In the genomic region with DNA sequence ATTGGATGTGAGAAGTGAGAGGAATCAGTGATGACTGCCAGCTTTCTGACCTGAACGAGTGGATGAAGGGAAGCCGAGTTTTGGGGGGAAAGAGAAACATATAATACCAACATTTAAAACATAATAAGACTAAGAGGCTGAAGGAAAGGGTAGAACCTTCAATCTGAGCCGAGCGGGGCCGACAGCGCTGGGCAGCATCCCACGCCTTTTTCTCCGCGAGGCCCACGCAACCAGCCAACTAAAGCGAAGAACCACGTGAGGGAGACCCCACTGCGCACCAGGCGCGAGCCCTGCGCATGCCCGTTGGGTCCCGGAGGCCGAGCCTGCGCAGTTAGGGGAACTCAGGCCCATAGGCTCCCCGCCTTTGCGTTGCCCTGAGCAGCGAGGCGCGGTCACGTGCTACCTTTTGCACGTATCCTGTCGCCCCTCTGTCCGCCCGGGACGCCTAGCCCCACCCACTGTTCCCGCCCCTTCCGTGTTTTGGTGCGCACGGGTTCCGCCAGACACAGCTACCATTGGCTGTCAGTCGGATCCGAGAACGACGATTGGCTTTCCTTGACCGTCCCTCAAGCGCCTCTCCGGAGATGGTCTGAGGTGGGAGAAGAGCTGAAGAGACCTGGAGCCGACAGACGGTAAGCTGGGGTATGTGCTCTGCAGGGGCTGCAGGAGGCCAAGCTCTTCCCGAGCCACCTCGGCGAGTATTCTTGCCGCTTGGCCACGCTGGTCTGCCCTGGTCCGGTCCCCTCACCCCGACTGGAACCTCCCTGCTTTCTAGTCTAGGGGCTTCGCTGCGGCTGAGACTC, we compare ENCODE assay signal across 1 cellular context.
TF ChIP-seq lines count a peak whose summit lies in the region.

A gene with protein sequence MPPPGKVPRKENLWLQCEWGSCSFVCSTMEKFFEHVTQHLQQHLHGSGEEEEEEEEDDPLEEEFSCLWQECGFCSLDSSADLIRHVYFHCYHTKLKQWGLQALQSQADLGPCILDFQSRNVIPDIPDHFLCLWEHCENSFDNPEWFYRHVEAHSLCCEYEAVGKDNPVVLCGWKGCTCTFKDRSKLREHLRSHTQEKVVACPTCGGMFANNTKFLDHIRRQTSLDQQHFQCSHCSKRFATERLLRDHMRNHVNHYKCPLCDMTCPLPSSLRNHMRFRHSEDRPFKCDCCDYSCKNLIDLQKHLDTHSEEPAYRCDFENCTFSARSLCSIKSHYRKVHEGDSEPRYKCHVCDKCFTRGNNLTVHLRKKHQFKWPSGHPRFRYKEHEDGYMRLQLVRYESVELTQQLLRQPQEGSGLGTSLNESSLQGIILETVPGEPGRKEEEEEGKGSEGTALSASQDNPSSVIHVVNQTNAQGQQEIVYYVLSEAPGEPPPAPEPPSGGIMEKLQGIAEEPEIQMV (plus strand): TSS at position 573 of the 803 bp plus-strand sequence. CDS start 5,365 bp downstream, outside the sequence.

TF ChIP-seq in HEK293, 187 proteins besides CTCF, POLR2A, EP300 and RAD21 (continued from another document):
- TF ChIP-seq PRDM1 (tag by site-specific recombination; IDR thresholded peaks at IDR 0.05) (peak; percentile 54; the same call in 1 of the 2 replicates), SP3 (tag by site-specific recombination; IDR thresholded peaks at IDR 0.05) (peak; percentile 85), ZNF501 (tag by site-specific recombination; IDR thresholded peaks at IDR 0.05) (peak; percentile 67; the same call in 1 of the 2 replicates), IKZF3 (tag by site-specific recombination; IDR thresholded peaks at IDR 0.05) (no peak), ZNF335 (tag by site-specific recombination; conservative IDR thresholded peaks at IDR 0.05) (peak; percentile 44), ZNF433 (tag by site-specific recombination; IDR thresholded peaks at IDR 0.05; ENCODE audit: low read depth) (no peak), ZNF324 (tag by site-specific recombination; IDR thresholded peaks at IDR 0.05) (0 out of 2 replicates have a peak, but pooled peaks have one; percentile 41), ZNF341 (tag by site-specific recombination; IDR thresholded peaks at IDR 0.05; ENCODE audit: low read depth) (peak; percentile 74), ZNF777 (tag by site-specific recombination; IDR thresholded peaks at IDR 0.05; ENCODE audit: borderline replicate concordance) (no peak), ZEB2 (tag by site-specific recombination; IDR thresholded peaks at IDR 0.05) (0 out of 2 replicates have a peak, but pooled peaks have one; percentile 47), SP2 (tag by site-specific recombination; IDR thresholded peaks at IDR 0.05) (peak; percentile 98), ZBTB7A (tag by site-specific recombination; IDR thresholded peaks at IDR 0.05; ENCODE audit: low read depth) (0 out of 2 replicates have a peak, but pooled peaks have one; percentile 59), ZNF658 (tag by site-specific recombination; IDR thresholded peaks at IDR 0.05) (no peak), KLF16 (tag by site-specific recombination; IDR thresholded peaks at IDR 0.05) (peak; percentile 45; the same call in 1 of the 2 replicates), FEZF1 (tag by site-specific recombination; IDR thresholded peaks at IDR 0.05) (no peak), ZNF354C (tag by site-specific recombination; IDR thresholded peaks at IDR 0.05; ENCODE audit: borderline replicate concordance, low read depth) (no peak), ZNF785 (tag by site-specific recombination; IDR thresholded peaks at IDR 0.05) (no peak), ZSCAN23 (tag by site-specific recombination; IDR thresholded peaks at IDR 0.05) (0 out of 2 replicates have a peak, but pooled peaks have one; percentile 36), ZNF133 (tag by site-specific recombination; IDR thresholded peaks at IDR 0.05) (no peak)
- TF ChIP-seq, protein P1, sequence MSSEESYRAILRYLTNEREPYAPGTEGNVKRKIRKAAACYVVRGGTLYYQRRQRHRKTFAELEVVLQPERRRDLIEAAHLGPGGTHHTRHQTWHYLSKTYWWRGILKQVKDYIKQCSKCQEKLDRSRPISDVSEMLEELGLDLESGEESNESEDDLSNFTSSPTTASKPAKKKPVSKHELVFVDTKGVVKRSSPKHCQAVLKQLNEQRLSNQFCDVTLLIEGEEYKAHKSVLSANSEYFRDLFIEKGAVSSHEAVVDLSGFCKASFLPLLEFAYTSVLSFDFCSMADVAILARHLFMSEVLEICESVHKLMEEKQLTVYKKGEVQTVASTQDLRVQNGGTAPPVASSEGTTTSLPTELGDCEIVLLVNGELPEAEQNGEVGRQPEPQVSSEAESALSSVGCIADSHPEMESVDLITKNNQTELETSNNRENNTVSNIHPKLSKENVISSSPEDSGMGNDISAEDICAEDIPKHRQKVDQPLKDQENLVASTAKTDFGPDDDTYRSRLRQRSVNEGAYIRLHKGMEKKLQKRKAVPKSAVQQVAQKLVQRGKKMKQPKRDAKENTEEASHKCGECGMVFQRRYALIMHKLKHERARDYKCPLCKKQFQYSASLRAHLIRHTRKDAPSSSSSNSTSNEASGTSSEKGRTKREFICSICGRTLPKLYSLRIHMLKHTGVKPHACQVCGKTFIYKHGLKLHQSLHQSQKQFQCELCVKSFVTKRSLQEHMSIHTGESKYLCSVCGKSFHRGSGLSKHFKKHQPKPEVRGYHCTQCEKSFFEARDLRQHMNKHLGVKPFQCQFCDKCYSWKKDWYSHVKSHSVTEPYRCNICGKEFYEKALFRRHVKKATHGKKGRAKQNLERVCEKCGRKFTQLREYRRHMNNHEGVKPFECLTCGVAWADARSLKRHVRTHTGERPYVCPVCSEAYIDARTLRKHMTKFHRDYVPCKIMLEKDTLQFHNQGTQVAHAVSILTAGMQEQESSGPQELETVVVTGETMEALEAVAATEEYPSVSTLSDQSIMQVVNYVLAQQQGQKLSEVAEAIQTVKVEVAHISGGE (tag by site-specific recombination; conservative IDR thresholded peaks at IDR 0.05; ENCODE audit: low read depth), result no peak
- TF ChIP-seq, protein P2, sequence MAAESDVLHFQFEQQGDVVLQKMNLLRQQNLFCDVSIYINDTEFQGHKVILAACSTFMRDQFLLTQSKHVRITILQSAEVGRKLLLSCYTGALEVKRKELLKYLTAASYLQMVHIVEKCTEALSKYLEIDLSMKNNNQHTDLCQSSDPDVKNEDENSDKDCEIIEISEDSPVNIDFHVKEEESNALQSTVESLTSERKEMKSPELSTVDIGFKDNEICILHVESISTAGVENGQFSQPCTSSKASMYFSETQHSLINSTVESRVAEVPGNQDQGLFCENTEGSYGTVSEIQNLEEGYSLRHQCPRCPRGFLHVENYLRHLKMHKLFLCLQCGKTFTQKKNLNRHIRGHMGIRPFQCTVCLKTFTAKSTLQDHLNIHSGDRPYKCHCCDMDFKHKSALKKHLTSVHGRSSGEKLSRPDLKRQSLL (tag by site-specific recombination; IDR thresholded peaks at IDR 0.05), result peak; percentile 36; the same call in 1 of the 2 replicates
- TF ChIP-seq, protein P3, sequence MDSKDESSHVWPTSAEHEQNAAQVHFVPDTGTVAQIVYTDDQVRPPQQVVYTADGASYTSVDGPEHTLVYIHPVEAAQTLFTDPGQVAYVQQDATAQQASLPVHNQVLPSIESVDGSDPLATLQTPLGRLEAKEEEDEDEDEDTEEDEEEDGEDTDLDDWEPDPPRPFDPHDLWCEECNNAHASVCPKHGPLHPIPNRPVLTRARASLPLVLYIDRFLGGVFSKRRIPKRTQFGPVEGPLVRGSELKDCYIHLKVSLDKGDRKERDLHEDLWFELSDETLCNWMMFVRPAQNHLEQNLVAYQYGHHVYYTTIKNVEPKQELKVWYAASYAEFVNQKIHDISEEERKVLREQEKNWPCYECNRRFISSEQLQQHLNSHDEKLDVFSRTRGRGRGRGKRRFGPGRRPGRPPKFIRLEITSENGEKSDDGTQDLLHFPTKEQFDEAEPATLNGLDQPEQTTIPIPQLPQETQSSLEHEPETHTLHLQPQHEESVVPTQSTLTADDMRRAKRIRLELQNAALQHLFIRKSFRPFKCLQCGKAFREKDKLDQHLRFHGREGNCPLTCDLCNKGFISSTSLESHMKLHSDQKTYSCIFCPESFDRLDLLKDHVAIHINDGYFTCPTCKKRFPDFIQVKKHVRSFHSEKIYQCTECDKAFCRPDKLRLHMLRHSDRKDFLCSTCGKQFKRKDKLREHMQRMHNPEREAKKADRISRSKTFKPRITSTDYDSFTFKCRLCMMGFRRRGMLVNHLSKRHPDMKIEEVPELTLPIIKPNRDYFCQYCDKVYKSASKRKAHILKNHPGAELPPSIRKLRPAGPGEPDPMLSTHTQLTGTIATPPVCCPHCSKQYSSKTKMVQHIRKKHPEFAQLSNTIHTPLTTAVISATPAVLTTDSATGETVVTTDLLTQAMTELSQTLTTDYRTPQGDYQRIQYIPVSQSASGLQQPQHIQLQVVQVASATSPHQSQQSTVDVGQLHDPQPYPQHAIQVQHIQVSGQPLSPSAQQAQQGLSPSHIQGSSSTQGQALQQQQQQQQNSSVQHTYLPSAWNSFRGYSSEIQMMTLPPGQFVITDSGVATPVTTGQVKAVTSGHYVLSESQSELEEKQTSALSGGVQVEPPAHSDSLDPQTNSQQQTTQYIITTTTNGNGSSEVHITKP (tag by site-specific recombination; IDR thresholded peaks at IDR 0.05), result peak; percentile 9; the same call in 1 of the 2 replicates
- TF ChIP-seq, protein P4, sequence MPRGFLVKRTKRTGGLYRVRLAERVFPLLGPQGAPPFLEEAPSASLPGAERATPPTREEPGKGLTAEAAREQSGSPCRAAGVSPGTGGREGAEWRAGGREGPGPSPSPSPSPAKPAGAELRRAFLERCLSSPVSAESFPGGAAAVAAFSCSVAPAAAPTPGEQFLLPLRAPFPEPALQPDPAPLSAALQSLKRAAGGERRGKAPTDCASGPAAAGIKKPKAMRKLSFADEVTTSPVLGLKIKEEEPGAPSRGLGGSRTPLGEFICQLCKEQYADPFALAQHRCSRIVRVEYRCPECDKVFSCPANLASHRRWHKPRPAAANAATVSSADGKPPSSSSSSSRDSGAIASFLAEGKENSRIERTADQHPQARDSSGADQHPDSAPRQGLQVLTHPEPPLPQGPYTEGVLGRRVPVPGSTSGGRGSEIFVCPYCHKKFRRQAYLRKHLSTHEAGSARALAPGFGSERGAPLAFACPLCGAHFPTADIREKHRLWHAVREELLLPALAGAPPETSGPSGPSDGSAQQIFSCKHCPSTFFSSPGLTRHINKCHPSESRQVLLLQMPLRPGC (tag by site-specific recombination; IDR thresholded peaks at IDR 0.05), result 0 out of 2 replicates have a peak, but pooled peaks have one; percentile 6
